17 cellular contexts compared by ENCODE assay signal in the genomic region with DNA sequence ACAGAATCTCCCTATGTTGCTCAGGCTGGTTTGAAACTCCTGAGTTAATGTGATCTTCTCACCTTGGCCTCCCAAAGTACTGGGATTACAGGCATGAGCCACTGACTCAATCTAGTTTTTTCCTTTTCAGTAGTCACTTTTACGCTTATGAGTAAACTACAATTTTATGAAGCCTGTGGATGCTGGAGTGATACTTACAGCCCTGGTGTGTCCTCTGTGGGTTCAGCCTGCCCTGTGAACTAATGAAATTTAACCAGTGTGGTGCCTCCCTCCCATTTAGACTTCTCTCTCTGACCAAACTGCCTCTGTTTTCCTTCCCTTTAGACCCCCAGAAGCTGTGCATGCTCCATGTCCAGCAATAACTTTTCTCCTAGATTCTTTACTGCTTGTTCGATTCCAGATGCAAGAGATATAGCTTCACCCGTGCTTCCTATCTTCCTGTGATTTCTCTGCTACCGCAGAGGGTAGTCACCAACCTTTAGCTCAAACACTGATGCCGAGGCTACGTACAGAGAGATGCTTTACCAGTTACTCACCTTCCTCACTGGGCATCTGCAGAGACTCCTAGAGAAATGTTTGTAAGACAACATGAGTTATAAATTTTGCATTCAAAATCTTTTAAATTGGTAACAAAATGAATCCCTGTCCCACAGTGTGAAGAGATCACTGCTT.
DNase-seq lines count a peak whose midpoint lies in the region; ATAC-seq, FAIRE-seq and TF ChIP-seq lines count a peak whose summit lies in the region.
"Had no signal": no experiment of that assay in that cellular context is flagged by ENCODE, and none has a peak within 500 bp of the region (broad histone marks: within the 10 kb centered on the region; RNA-seq: fewer than 3 reads in every experiment).

No MANE protein-coding gene starts in this region.

- RAD21 ChIA-PET in GM12878 (lab: Charles Lee; ENCODE audit: unreplicated experiment), result no interaction called here

- DNase-seq in activated CD4-positive, alpha-beta T cell treated with anti-CD3 and anti-CD28 coated beads for 36 hours, result peak; percentile 9
- DNase-seq in activated CD4-positive, alpha-beta T cell treated with anti-CD3 and anti-CD28 coated beads, Interleukin-2, amount 50 U/mL, for 4 hours, result no peak
- peak; percentile 42 for DNase-seq in HS-5 (ENCODE audit: low read depth)
- DNase-seq in GM12878 (ENCODE audit: low read depth, low spot score), result no peak
- no peak for DNase-seq in osteoblast (ENCODE audit: insufficient read length, low spot score, missing footprints)
- no peak for DNase-seq in glutamatergic neuron
- DNase-seq in DMS 273 (lab: John Stamatoyannopoulos, UW; ENCODE audit: unreplicated experiment), result no peak
- DNase-seq: activated CD4-positive, alpha-beta T cell treated with anti-CD3 and anti-CD28 coated beads for 1 hour; activated T-cell treated with anti-CD3 and anti-CD28 coated beads, Interleukin-2, amount 50 U/mL, for 1 hour; anterior cingulate cortex; immature natural killer cell; NCI-H1417 treated with DMSO at 0.1 percent for 48 hours; NCI-H446; spleen had no signal

- intact Hi-C loops in activated CD4-positive, alpha-beta T cell treated with anti-CD3 and anti-CD28 coated beads for 36 hours (cut with DNase I, micrococcal nuclease), result loop anchor here in 1 of 2 experiments (1.0 kb wide), 1 partner anchor 89 kb away; no protein-coding TSS in a partner anchor
- intact Hi-C loops in GM12878 (cut with micrococcal nuclease; ENCODE audit: unreplicated experiment), result no loop called here

- H3K4me3 ChIP-seq in GM12878 (no peak overlapping the region), osteoblast (ENCODE audit: insufficient read depth, low read length) (no peak overlapping the region)
- H3K4me3 ChIP-seq: spleen had no signal

- no peak for FAIRE-seq in GM12878 (lab: Jason Lieb, UNC)

- H3K9me3 ChIP-seq in GM12878 (replicated peaks; ENCODE audit: control insufficient read depth, insufficient read depth, low read length), result no peaks in the 10 kb centered on the region
- no peaks in the 10 kb centered on the region for H3K9me3 ChIP-seq in osteoblast (ENCODE audit: low read depth, low read length)
- H3K9me3 ChIP-seq: spleen had no signal

- no peaks in the 10 kb centered on the region for H3K27me3 ChIP-seq in GM12878 (replicated peaks in 1 of 2; ENCODE audit: control insufficient read depth in 2 of 2, insufficient read depth in 2 of 2, low read length in 1 of 2)
- no peaks in the 10 kb centered on the region for H3K27me3 ChIP-seq in osteoblast (ENCODE audit: insufficient read depth, low read length)
- H3K27me3 ChIP-seq: spleen had no signal

- no peak overlapping the region for H3K27ac ChIP-seq in GM12878 (ENCODE audit: control insufficient read depth, insufficient read depth)
- H3K27ac ChIP-seq in osteoblast (ENCODE audit: low read depth, low read length), result peak overlapping the region; percentile 8
- H3K27ac ChIP-seq: 22Rv1, parathyroid adenoma, spleen had no signal

- H3K36me3 ChIP-seq in GM12878 (ENCODE audit: control insufficient read depth in 2 of 2, insufficient read depth in 2 of 2, low read length in 1 of 2) (no peaks in the 10 kb centered on the region), osteoblast (ENCODE audit: insufficient read depth, low read length) (no peaks in the 10 kb centered on the region)
- H3K36me3 ChIP-seq: spleen had no signal

- H3K4me1 ChIP-seq in GM12878 (ENCODE audit: control insufficient read depth, insufficient read depth, low read length), result no peaks in the 10 kb centered on the region
- H3K4me1 ChIP-seq in osteoblast (ENCODE audit: insufficient read depth, low read length), result no peaks in the 10 kb centered on the region
- H3K4me1 ChIP-seq: spleen had no signal

- H3K4me1 Mint-ChIP-seq in activated CD4-positive, alpha-beta T cell treated with anti-CD3 and anti-CD28 coated beads for 36 hours, result peaks cover 4% of the 10 kb centered on the region
- no peaks in the 10 kb centered on the region for H3K4me1 Mint-ChIP-seq in glutamatergic neuron (ENCODE audit: low read depth, unreplicated experiment)
- H3K4me1 Mint-ChIP-seq: immature natural killer cell had no signal

- peak; percentile 83 for ATAC-seq in activated CD4-positive, alpha-beta T cell treated with anti-CD3 and anti-CD28 coated beads for 36 hours
- peak; percentile 82 for ATAC-seq in GM12878
- ATAC-seq in HG03439 (IDR thresholded peaks at IDR 0.05; ENCODE audit: unreplicated experiment), result no peak

- H3K27me3 Mint-ChIP-seq in activated CD4-positive, alpha-beta T cell treated with anti-CD3 and anti-CD28 coated beads for 36 hours, result peaks cover 10% of the 10 kb centered on the region
- H3K27me3 Mint-ChIP-seq in glutamatergic neuron (ENCODE audit: unreplicated experiment), result no peaks in the 10 kb centered on the region

- no peak for TF ChIP-seq RAD21 in GM12878 (IDR thresholded peaks at IDR 0.05; ENCODE audit: insufficient read depth, low read depth, low read length)

- H3K27ac Mint-ChIP-seq in activated CD4-positive, alpha-beta T cell treated with anti-CD3 and anti-CD28 coated beads for 36 hours, result no peak overlapping the region
- H3K27ac Mint-ChIP-seq in glutamatergic neuron (ENCODE audit: unreplicated experiment), result no peak overlapping the region
- H3K27ac Mint-ChIP-seq: immature natural killer cell had no signal

- no peak overlapping the region for H3K9ac ChIP-seq in GM12878 (ENCODE audit: control insufficient read depth, insufficient read depth, low read length)
- H3K9ac ChIP-seq: parathyroid adenoma had no signal

- CTCF ChIA-PET in activated CD4-positive, alpha-beta T cell treated with anti-CD3 and anti-CD28 coated beads for 36 hours (lab: Charles Lee), result no interaction called here
- CTCF ChIA-PET in GM12878 (lab: Yijun Ruan, JAX), result interaction anchor here (1.1 kb wide), 1 partner anchor 24 kb away, joined by 3 read pairs; no protein-coding TSS in a partner anchor

- H3K79me2 ChIP-seq in GM12878 (ENCODE audit: control insufficient read depth, insufficient read depth, low read length) (no peaks in the 10 kb centered on the region), osteoblast (ENCODE audit: insufficient read depth, low read length) (no peaks in the 10 kb centered on the region)

- BruUV-seq in GM12878 (replicated peaks; lab: Mats Ljungman, UMichigan), result no TSS peak

- WGBS in GM12878 (ENCODE audit: insufficient coverage, insufficient replicate concordance, low lambda C conversion rate, missing lambda C conversion rate), result 23% methylated on average over 6 of the region's 6 CpGs

- no peak for TF ChIP-seq POLR2A in GM12878 (IDR thresholded peaks at IDR 0.05; ENCODE audit: low read depth, low read length)

- no peaks in the 10 kb centered on the region for H3K9me3 Mint-ChIP-seq in activated CD4-positive, alpha-beta T cell treated with anti-CD3 and anti-CD28 coated beads for 36 hours (ENCODE audit: low read depth)
- no peaks in the 10 kb centered on the region for H3K9me3 Mint-ChIP-seq in glutamatergic neuron (ENCODE audit: unreplicated experiment)

- H3K4me2 ChIP-seq in GM12878 (ENCODE audit: control insufficient read depth, insufficient read depth) (no peak overlapping the region), osteoblast (ENCODE audit: insufficient read depth, low read length) (no peak overlapping the region)

- SMC1A ChIA-PET in GM12878 (lab: Charles Lee; ENCODE audit: uncharacterized antibody, unreplicated experiment), result no interaction called here

- no peak overlapping the region for H2AFZ ChIP-seq in GM12878 (ENCODE audit: control insufficient read depth, low read depth, low read length)
- H2AFZ ChIP-seq in osteoblast (ENCODE audit: low read length), result no peak overlapping the region
- H2AFZ ChIP-seq: parathyroid adenoma had no signal

- POLR2A ChIA-PET in activated CD4-positive, alpha-beta T cell treated with anti-CD3 and anti-CD28 coated beads for 36 hours (lab: Charles Lee), result no interaction called here
- POLR2A ChIA-PET in GM12878 (lab: Charles Lee), result no interaction called here

- H3K4me3 Mint-ChIP-seq in activated CD4-positive, alpha-beta T cell treated with anti-CD3 and anti-CD28 coated beads for 36 hours, result no peak overlapping the region
- H3K4me3 Mint-ChIP-seq in glutamatergic neuron (ENCODE audit: unreplicated experiment), result no peak overlapping the region
- H3K4me3 Mint-ChIP-seq: immature natural killer cell had no signal

- TF ChIP-seq CTCF in GM12878 (IDR thresholded peaks at IDR 0.05 in 2 of 3, conservative IDR thresholded peaks at IDR 0.05 in 1 of 3; ENCODE audit: control insufficient read depth in 2 of 3, extremely low read depth in 1 of 3, insufficient read depth in 1 of 3, low read depth in 3 of 3, low read length in 3 of 3) (no peak), osteoblast (IDR thresholded peaks at IDR 0.05; ENCODE audit: extremely low read depth, low read depth, low read length) (no peak), glutamatergic neuron (IDR thresholded peaks at IDR 0.05; ENCODE audit: partially characterized antibody, unreplicated experiment) (no peak)

- H3K36me3 Mint-ChIP-seq in activated CD4-positive, alpha-beta T cell treated with anti-CD3 and anti-CD28 coated beads for 36 hours (ENCODE audit: low read depth), result no peaks in the 10 kb centered on the region
- H3K36me3 Mint-ChIP-seq in glutamatergic neuron (ENCODE audit: unreplicated experiment), result no peaks in the 10 kb centered on the region

- no peaks in the 10 kb centered on the region for H4K20me1 ChIP-seq in GM12878 (ENCODE audit: control insufficient read depth, insufficient read depth)
- H4K20me1 ChIP-seq in osteoblast (ENCODE audit: insufficient read depth, low read length), result no peaks in the 10 kb centered on the region

- in situ Hi-C loops in GM12878 (cut with MboI), result no loop called here

- no peak for TF ChIP-seq EP300 in GM12878 (IDR thresholded peaks at IDR 0.05; ENCODE audit: borderline replicate concordance in 1 of 2, control insufficient read depth in 1 of 2, low read depth in 2 of 2, low read length in 2 of 2)

TF ChIP-seq in GM12878, 131 proteins besides CTCF, POLR2A, EP300 and RAD21:
- TF ChIP-seq ZSCAN29 (IDR thresholded peaks at IDR 0.05), result no peak
- peak; percentile 73 for TF ChIP-seq JUNB (IDR thresholded peaks at IDR 0.05)
- no peak for TF ChIP-seq RFX5 (IDR thresholded peaks at IDR 0.05; ENCODE audit: low read depth, low read length)
TF ChIP-seq in GM12878: peak in this region for 1.

Comparison
In these comparisons a context has a peak if more than half of its experiments do, and no peak if none do; other contexts are left out.
1. DNase-seq: peak in activated CD4-positive, alpha-beta T cell treated with anti-CD3 and anti-CD28 coated beads for 36 hours (single experiment) and HS-5 (single experiment); none in activated CD4-positive, alpha-beta T cell treated with anti-CD3 and anti-CD28 coated beads, Interleukin-2, amount 50 U/mL, for 4 hours (0 of 2), GM12878 (single experiment), osteoblast (single experiment), glutamatergic neuron (single experiment) and DMS 273 (single experiment).